In genomic region chr17:57276621-57277020, GRCh38 we compare ENCODE assay signal across 22 cellular contexts. TPM values are rescaled to one million over a fixed set of nuclear protein-coding genes. Genes with fewer than 3 reads are reported as not detected.
A peak's percentile ranks its signal among the peaks of the same experiment; 100 is the strongest.
DNase-seq lines count a peak whose midpoint lies in the region; ATAC-seq and TF ChIP-seq lines count a peak whose summit lies in the region.
"Had no signal": no experiment of that assay in that cellular context is flagged by ENCODE, and none has a peak within 500 bp of the region (broad histone marks: within the 10 kb centered on the region; RNA-seq: fewer than 3 reads in every experiment).

No MANE protein-coding gene starts in this region.

- no peak for TF ChIP-seq CTCF in psoas muscle (IDR thresholded peaks at IDR 0.05)
- no peak for TF ChIP-seq CTCF in thyroid gland (IDR thresholded peaks at IDR 0.05)
- no peak for TF ChIP-seq CTCF in hepatocyte (IDR thresholded peaks at IDR 0.05; ENCODE audit: poor library complexity)

- peaks cover 6 to 63% (median 38%) of the 10 kb centered on the region in 10 experiments for H3K4me1 ChIP-seq in BLaER1 treated with 17β-estradiol and CSF1 and Interleukin-3, amounts not matched to agents 10 nM and 100 nM
- H3K4me1 ChIP-seq in psoas muscle, result peaks cover 38% of the 10 kb centered on the region
- H3K4me1 ChIP-seq in thyroid gland, result no peaks in the 10 kb centered on the region
- H3K4me1 ChIP-seq in hepatocyte (ENCODE audit: insufficient read depth), result peaks cover 10% of the 10 kb centered on the region

- 71 to 87% (median 77%) methylated on average over 9 of the region's 9 CpGs for WGBS in psoas muscle, 3 donors
- WGBS in thyroid gland, 2 donors, result 90 to 91% methylated on average over 9 of the region's 9 CpGs
- WGBS in hepatocyte (ENCODE audit: low lambda C conversion rate, missing lambda C conversion rate), result 98% methylated on average over 9 of the region's 9 CpGs

- peak overlapping the region; percentile 61 for H3K27ac Mint-ChIP-seq in activated CD4-positive, alpha-beta T cell treated with anti-CD3 and anti-CD28 coated beads, Interleukin-2, amount 10 ng/mL, durations not matched to agents 24 days and 14 days
- H3K27ac Mint-ChIP-seq: CD8-positive, alpha-beta T cell had no signal

- peak overlapping the region in 1 of 11 experiments; percentile 26; a peak in 1 of 22 replicates for H3K27ac ChIP-seq in BLaER1 treated with 17β-estradiol and CSF1 and Interleukin-3, amounts not matched to agents 10 nM and 100 nM
- H3K27ac ChIP-seq in caudate nucleus (ENCODE audit: low read depth, low read length) (peak overlapping the region; percentile 86), psoas muscle (peak overlapping the region; percentile 14), thyroid gland (no peak overlapping the region), hepatocyte (no peak overlapping the region)
- H3K27ac ChIP-seq: GM23248, HL-60 had no signal

- H3K36me3 ChIP-seq in BLaER1 treated with 17β-estradiol and CSF1 and Interleukin-3, amounts not matched to agents 10 nM and 100 nM, result peaks cover 33 to 100% (median 88%) of the 10 kb centered on the region in 11 experiments; a peak in 19 of 22 replicates
- H3K36me3 ChIP-seq in psoas muscle (ENCODE audit: insufficient read depth in 1 of 2, low read depth in 1 of 2) (peaks cover 3 to 6% of the 10 kb centered on the region in 2 donors), thyroid gland (no peaks in the 10 kb centered on the region), hepatocyte (replicated peaks; ENCODE audit: insufficient read depth, low read depth) (no peaks in the 10 kb centered on the region)

- peaks cover 0 to 99% (median 21%) of the 10 kb centered on the region in 11 experiments; a peak in 14 of 22 replicates for H4K20me1 ChIP-seq in BLaER1 treated with 17β-estradiol and CSF1 and Interleukin-3, amounts not matched to agents 10 nM and 100 nM
- H4K20me1 ChIP-seq in hepatocyte (ENCODE audit: insufficient read depth, poor library complexity, severe bottlenecking), result peaks cover 9% of the 10 kb centered on the region

- H3K9ac ChIP-seq in BLaER1 treated with 17β-estradiol and CSF1 and Interleukin-3, amounts not matched to agents 10 nM and 100 nM, result no peak overlapping the region
- H3K9ac ChIP-seq: GM23248 had no signal

- peak in 3 of 4 donors; percentile 21 to 57 (median 52) for ATAC-seq in psoas muscle
- ATAC-seq in GM18861 (IDR thresholded peaks at IDR 0.05; ENCODE audit: unreplicated experiment), result no peak
- ATAC-seq: CD8-positive, alpha-beta T cell had no signal

- no peaks in the 10 kb centered on the region for H3K9me2 ChIP-seq in hepatocyte (replicated peaks; ENCODE audit: insufficient read depth)

- DNase-seq in activated CD4-positive, alpha-beta T cell treated with anti-CD3 and anti-CD28 coated beads, Interleukin-2, amount 10 ng/mL, durations not matched to agents 24 days and 14 days, result no peak
- DNase-seq in activated CD4-positive, alpha-beta T cell treated with anti-CD3 and anti-CD28 coated beads, Interleukin-2, amount 50 U/mL, for 1 hour, result no peak
- DNase-seq in caudate nucleus (lab: John Stamatoyannopoulos, UW), result peak in 9 of 61 donors; percentile 14 to 52 (median 30)
- DNase-seq in psoas muscle, result no peak
- no peak for DNase-seq in thyroid gland
- DNase-seq in hepatocyte (ENCODE audit: low spot score), result no peak
- DNase-seq: 8988T; CD8-positive, alpha-beta T cell; DMS79 treated with DMSO at 0.1 percent for 48 hours; GM23248; HCEC 1CT; Kasumi-1; NCI-H1105 treated with DMSO at 0.1 percent for 48 hours; NCI-H1694 treated with DMSO at 0.1 percent for 48 hours; NCI-H2107; NCI-H2227 treated with DMSO at 0.1 percent for 48 hours; NCI-H524; SHP77 treated with DMSO at 0.1 percent for 48 hours had no signal

- H3K36me3 Mint-ChIP-seq in activated CD4-positive, alpha-beta T cell treated with anti-CD3 and anti-CD28 coated beads, Interleukin-2, amount 10 ng/mL, durations not matched to agents 24 days and 14 days (ENCODE audit: low read depth), result peaks cover 76% of the 10 kb centered on the region

- intact Hi-C loops in activated CD4-positive, alpha-beta T cell treated with anti-CD3 and anti-CD28 coated beads, Interleukin-2, amount 10 ng/mL, durations not matched to agents 24 days and 14 days (cut with micrococcal nuclease), result no loop called here
- intact Hi-C loops in psoas muscle (cut with DNase I) (no loop called here), thyroid gland (cut with DNase I) (no loop called here)

- no peaks in the 10 kb centered on the region for H3K9me3 Mint-ChIP-seq in activated CD4-positive, alpha-beta T cell treated with anti-CD3 and anti-CD28 coated beads, Interleukin-2, amount 10 ng/mL, durations not matched to agents 24 days and 14 days
- H3K9me3 Mint-ChIP-seq: CD8-positive, alpha-beta T cell; IgD-negative memory B cell had no signal

- no peak overlapping the region for H2AFZ ChIP-seq in hepatocyte
- H2AFZ ChIP-seq: GM23248 had no signal

- H3K4me3 ChIP-seq in BLaER1 treated with 17β-estradiol and CSF1 and Interleukin-3, amounts not matched to agents 10 nM and 100 nM, result no peak overlapping the region
- H3K4me3 ChIP-seq in psoas muscle, result no peak overlapping the region
- H3K4me3 ChIP-seq in thyroid gland (replicated peaks in 1 of 3), result no peak overlapping the region
- H3K4me3 ChIP-seq in hepatocyte, result no peak overlapping the region
- H3K4me3 ChIP-seq: GM23248 had no signal

- H3K79me2 ChIP-seq in hepatocyte, result peaks cover 79% of the 10 kb centered on the region

- no peak for TF ChIP-seq POLR2A in thyroid gland (IDR thresholded peaks at IDR 0.05)

- H3K4me2 ChIP-seq in BLaER1 treated with 17β-estradiol and CSF1 and Interleukin-3, amounts not matched to agents 10 nM and 100 nM, result peak overlapping the region in 6 of 11 experiments; percentile 17 to 69 (median 38); a peak in 10 of 22 replicates
- no peak overlapping the region for H3K4me2 ChIP-seq in hepatocyte

- H3K4me1 Mint-ChIP-seq in activated CD4-positive, alpha-beta T cell treated with anti-CD3 and anti-CD28 coated beads, Interleukin-2, amount 10 ng/mL, durations not matched to agents 24 days and 14 days, result peaks cover 74% of the 10 kb centered on the region

- no peaks in the 10 kb centered on the region for H3K9me3 ChIP-seq in BLaER1 treated with 17β-estradiol and CSF1 and Interleukin-3, amounts not matched to agents 10 nM and 100 nM (replicated peaks in 1 of 11)
- no peaks in the 10 kb centered on the region for H3K9me3 ChIP-seq in psoas muscle
- H3K9me3 ChIP-seq in thyroid gland, result no peaks in the 10 kb centered on the region
- H3K9me3 ChIP-seq in hepatocyte (ENCODE audit: low read depth), result no peaks in the 10 kb centered on the region

- H3K4me3 Mint-ChIP-seq in activated CD4-positive, alpha-beta T cell treated with anti-CD3 and anti-CD28 coated beads, Interleukin-2, amount 10 ng/mL, durations not matched to agents 24 days and 14 days, result peak overlapping the region; percentile 38
- H3K4me3 Mint-ChIP-seq: CD8-positive, alpha-beta T cell had no signal

- no peaks in the 10 kb centered on the region for H3K27me3 ChIP-seq in BLaER1 treated with 17β-estradiol and CSF1 and Interleukin-3, amounts not matched to agents 10 nM and 100 nM
- H3K27me3 ChIP-seq in psoas muscle (ENCODE audit: insufficient read depth in 3 of 3, low read length in 2 of 3) (no peaks in the 10 kb centered on the region), thyroid gland (no peaks in the 10 kb centered on the region), hepatocyte (no peaks in the 10 kb centered on the region)

- no peaks in the 10 kb centered on the region for H3K27me3 Mint-ChIP-seq in activated CD4-positive, alpha-beta T cell treated with anti-CD3 and anti-CD28 coated beads, Interleukin-2, amount 10 ng/mL, durations not matched to agents 24 days and 14 days
- H3K27me3 Mint-ChIP-seq: IgD-negative memory B cell had no signal

RNA-seq across cellular contexts. Expression of gene MSI2, which starts 20.3 kb away (rescaled TPM):
- total RNA-seq in activated CD4-positive, alpha-beta T cell treated with anti-CD3 and anti-CD28 coated beads, Interleukin-2, amount 10 ng/mL, durations not matched to agents 24 days and 14 days, result 171 and 172 TPM in 2 replicates
- 100 to 1,000 TPM in 2 of 4 donors, 10 to 100 TPM in 2; 87.1 to 133 (median 110) TPM for total RNA-seq in psoas muscle
- polyA plus RNA-seq in psoas muscle, result 10 to 100 TPM; 37.6 to 85.8 (median 50.2) TPM
- total RNA-seq in thyroid gland, result 100 to 1,000 TPM in 1 of 4 donors, 10 to 100 TPM in 3; 60.7 to 101 (median 70.9) TPM
- total RNA-seq in hepatocyte, result 57.3 and 60.6 TPM in 2 replicates
- 14.3 and 16.1 TPM in 2 replicates for polyA plus RNA-seq in hepatocyte

Comparison
In these comparisons a context has a peak if more than half of its experiments do, and no peak if none do; other contexts are left out.
1. H3K27ac ChIP-seq: peak in caudate nucleus (single experiment) and psoas muscle (single experiment); none in thyroid gland (0 of 3) and hepatocyte (single experiment).